12 cellular contexts compared by ENCODE assay signal in the genomic region with DNA sequence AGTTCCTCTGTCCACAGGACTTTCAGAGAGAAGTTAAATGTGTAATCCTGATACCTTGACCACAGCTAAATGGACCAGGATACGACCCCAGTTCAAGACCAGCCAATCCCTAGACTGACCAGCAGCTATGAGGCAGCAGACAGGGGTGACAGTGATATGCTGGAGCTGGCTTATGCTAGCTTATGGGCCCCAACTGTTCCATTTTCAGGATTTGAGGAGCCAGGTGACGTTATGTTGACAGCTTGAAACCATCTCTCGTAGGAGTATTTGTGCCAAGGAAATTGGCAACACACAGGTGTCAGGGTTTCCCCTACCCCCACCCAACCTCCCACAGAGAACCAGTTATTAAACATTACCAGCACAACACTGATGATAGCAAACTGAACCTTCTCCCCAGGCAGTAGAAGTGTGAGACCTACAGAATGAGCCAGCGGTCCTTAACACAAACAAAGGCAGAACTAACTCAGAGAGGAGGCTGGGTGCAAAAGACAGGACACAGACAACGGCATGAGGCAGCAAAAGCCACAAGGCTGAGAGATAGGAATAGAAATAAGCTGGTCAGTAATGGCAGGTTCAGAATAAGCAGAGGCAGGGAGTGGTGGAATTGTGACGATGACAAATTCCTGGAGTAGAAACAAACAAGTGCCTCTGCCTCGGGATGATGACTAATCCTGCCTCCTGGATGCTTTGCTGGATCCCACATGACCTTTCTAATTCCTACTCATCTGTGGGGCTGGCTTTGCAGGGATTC.
DNase-seq lines count a peak whose midpoint lies in the region; ATAC-seq and TF ChIP-seq lines count a peak whose summit lies in the region.
"Had no signal": no experiment of that assay in that cellular context is flagged by ENCODE, and none has a peak within 500 bp of the region (broad histone marks: within the 10 kb centered on the region; RNA-seq: fewer than 3 reads in every experiment).

No MANE protein-coding gene starts in this region.

- H3K27ac ChIP-seq in mammary epithelial cell (ENCODE audit: insufficient read depth, low read depth, low read length): no peak overlapping the region

- CTCF ChIA-PET in mammary epithelial cell (lab: Charles Lee; ENCODE audit: low non-redundant PET): no interaction called here
- CTCF ChIA-PET in activated CD8-positive, alpha-beta T cell treated with anti-CD3 and anti-CD28 coated beads for 36 hours (lab: Charles Lee): no interaction called here

- no peaks in the 10 kb centered on the region for H3K27me3 ChIP-seq in mammary epithelial cell (ENCODE audit: insufficient read depth, low read length)

- no peaks in the 10 kb centered on the region for H3K36me3 Mint-ChIP-seq in activated CD8-positive, alpha-beta T cell treated with anti-CD3 and anti-CD28 coated beads for 36 hours (ENCODE audit: low read depth)
- no peaks in the 10 kb centered on the region for H3K36me3 Mint-ChIP-seq in activated T-helper 1 cell treated with anti-CD3 and anti-CD28 coated beads, Interleukin-12 subunit alpha, Interleukin-12 subunit beta, Interleukin-2, Interleukin-4 antibody, amounts not matched to agents 30 ng/mL and 10 ng/mL and 1 ng/mL, durations not matched to agents 14 hours and 24 hours and 36 hours (ENCODE audit: low read depth)
- H3K36me3 Mint-ChIP-seq: CD4-positive, CD25-positive, alpha-beta regulatory T cell had no signal

- in situ Hi-C loops in mammary epithelial cell (cut with MboI; ENCODE audit: low sequenced_read_pairs in 2 of 2): no loop called here

- 45% methylated on average over 7 of the region's 7 CpGs for WGBS in mammary epithelial cell (ENCODE audit: low coverage, missing lambda C conversion rate)

- no peak overlapping the region for H3K4me3 ChIP-seq in mammary epithelial cell (replicated peaks in 1 of 3; ENCODE audit: insufficient read depth in 1 of 3, low read depth in 2 of 3, low read length in 3 of 3)
- H3K4me3 ChIP-seq: HAP-1 had no signal

- BruUV-seq in mammary epithelial cell (replicated peaks; lab: Mats Ljungman, UMichigan): no TSS peak

- H3K4me1 Mint-ChIP-seq in activated CD8-positive, alpha-beta T cell treated with anti-CD3 and anti-CD28 coated beads for 36 hours (ENCODE audit: low read depth): no peaks in the 10 kb centered on the region
- H3K4me1 Mint-ChIP-seq in activated T-helper 1 cell treated with anti-CD3 and anti-CD28 coated beads, Interleukin-12 subunit alpha, Interleukin-12 subunit beta, Interleukin-2, Interleukin-4 antibody, amounts not matched to agents 30 ng/mL and 10 ng/mL and 1 ng/mL, durations not matched to agents 14 hours and 24 hours and 36 hours (ENCODE audit: low read depth): no peaks in the 10 kb centered on the region
- H3K4me1 Mint-ChIP-seq: CD4-positive, CD25-positive, alpha-beta regulatory T cell had no signal

- peak overlapping the region; percentile 12 for H3K4me2 ChIP-seq in mammary epithelial cell (ENCODE audit: insufficient read depth, low read depth, low read length)

- H2AFZ ChIP-seq in mammary epithelial cell (ENCODE audit: low read depth, low read length): no peak overlapping the region

- TF ChIP-seq CTCF in mammary epithelial cell (conservative IDR thresholded peaks at IDR 0.05 in 1 of 2, IDR thresholded peaks at IDR 0.05 in 1 of 2; ENCODE audit: extremely low read depth in 1 of 2, insufficient read depth in 1 of 2, low read depth in 1 of 2, low read length in 2 of 2): no peak
- no peak for TF ChIP-seq CTCF in activated CD8-positive, alpha-beta T cell treated with anti-CD3 and anti-CD28 coated beads for 36 hours (IDR thresholded peaks at IDR 0.05)

- no peaks in the 10 kb centered on the region for H3K9me3 Mint-ChIP-seq in activated CD8-positive, alpha-beta T cell treated with anti-CD3 and anti-CD28 coated beads for 36 hours
- no peaks in the 10 kb centered on the region for H3K9me3 Mint-ChIP-seq in activated T-helper 1 cell treated with anti-CD3 and anti-CD28 coated beads, Interleukin-12 subunit alpha, Interleukin-12 subunit beta, Interleukin-2, Interleukin-4 antibody, amounts not matched to agents 30 ng/mL and 10 ng/mL and 1 ng/mL, durations not matched to agents 14 hours and 24 hours and 36 hours

- H3K9ac ChIP-seq in mammary epithelial cell (ENCODE audit: insufficient read depth, low read length): no peak overlapping the region

- dilution Hi-C loops in mammary epithelial cell (cut with HindIII; ENCODE audit: low sequenced_read_pairs): no loop called here

- no peak overlapping the region for H3K4me3 Mint-ChIP-seq in activated CD8-positive, alpha-beta T cell treated with anti-CD3 and anti-CD28 coated beads for 36 hours
- no peak overlapping the region for H3K4me3 Mint-ChIP-seq in activated T-helper 1 cell treated with anti-CD3 and anti-CD28 coated beads, Interleukin-12 subunit alpha, Interleukin-12 subunit beta, Interleukin-2, Interleukin-4 antibody, amounts not matched to agents 30 ng/mL and 10 ng/mL and 1 ng/mL, durations not matched to agents 14 hours and 24 hours and 36 hours
- H3K4me3 Mint-ChIP-seq: CD4-positive, CD25-positive, alpha-beta regulatory T cell had no signal

- DNase-seq in AG20443 (ENCODE audit: low spot score) (peak; percentile 70), mammary epithelial cell (peak; percentile 63), left colon (no peak), NCI-H345 treated with DMSO at 0.1 percent for 48 hours (lab: John Stamatoyannopoulos, UW; ENCODE audit: unreplicated experiment) (no peak), NCI-H1694 treated with DMSO at 0.1 percent for 48 hours (lab: John Stamatoyannopoulos, UW) (no peak)
- DNase-seq in activated CD8-positive, alpha-beta T cell treated with anti-CD3 and anti-CD28 coated beads for 36 hours: no peak
- no peak for DNase-seq in activated T-helper 1 cell treated with anti-CD3 and anti-CD28 coated beads, Interleukin-12 subunit alpha, Interleukin-12 subunit beta, Interleukin-2, Interleukin-4 antibody, amounts not matched to agents 30 ng/mL and 10 ng/mL and 1 ng/mL, durations not matched to agents 14 hours and 24 hours and 36 hours (ENCODE audit: low spot score)
- DNase-seq: activated T-cell treated with anti-CD3 and anti-CD28 coated beads for 4 hours; CD4-positive, CD25-positive, alpha-beta regulatory T cell; NCI-H446 treated with DMSO at 0.1 percent for 48 hours had no signal

- no peaks in the 10 kb centered on the region for H3K9me3 ChIP-seq in mammary epithelial cell (replicated peaks; ENCODE audit: insufficient read depth, low read length)
- H3K9me3 ChIP-seq: HAP-1 had no signal

- peaks cover 11% of the 10 kb centered on the region for H3K4me1 ChIP-seq in mammary epithelial cell (ENCODE audit: insufficient read depth, low read length)
- H3K4me1 ChIP-seq: HAP-1 had no signal

- no peaks in the 10 kb centered on the region for H4K20me1 ChIP-seq in mammary epithelial cell (ENCODE audit: insufficient read depth, low read length)

- H3K27me3 Mint-ChIP-seq in activated CD8-positive, alpha-beta T cell treated with anti-CD3 and anti-CD28 coated beads for 36 hours: peaks cover 11% of the 10 kb centered on the region
- H3K27me3 Mint-ChIP-seq in activated T-helper 1 cell treated with anti-CD3 and anti-CD28 coated beads, Interleukin-12 subunit alpha, Interleukin-12 subunit beta, Interleukin-2, Interleukin-4 antibody, amounts not matched to agents 30 ng/mL and 10 ng/mL and 1 ng/mL, durations not matched to agents 14 hours and 24 hours and 36 hours (ENCODE audit: insufficient read depth): peaks cover 1% of the 10 kb centered on the region

- H3K36me3 ChIP-seq in mammary epithelial cell (ENCODE audit: insufficient read depth, low read length): no peaks in the 10 kb centered on the region
- H3K36me3 ChIP-seq: HAP-1 had no signal

- H3K27ac Mint-ChIP-seq in activated CD8-positive, alpha-beta T cell treated with anti-CD3 and anti-CD28 coated beads for 36 hours: no peak overlapping the region
- H3K27ac Mint-ChIP-seq in activated T-helper 1 cell treated with anti-CD3 and anti-CD28 coated beads, Interleukin-12 subunit alpha, Interleukin-12 subunit beta, Interleukin-2, Interleukin-4 antibody, amounts not matched to agents 30 ng/mL and 10 ng/mL and 1 ng/mL, durations not matched to agents 14 hours and 24 hours and 36 hours: no peak overlapping the region
- H3K27ac Mint-ChIP-seq: CD4-positive, CD25-positive, alpha-beta regulatory T cell had no signal

- no peaks in the 10 kb centered on the region for H3K79me2 ChIP-seq in mammary epithelial cell (ENCODE audit: insufficient read depth, low read length)

- ATAC-seq in HG03378 (IDR thresholded peaks at IDR 0.05; ENCODE audit: unreplicated experiment): peak; percentile 47
- ATAC-seq in left colon: peak; percentile 27
- ATAC-seq in activated CD8-positive, alpha-beta T cell treated with anti-CD3 and anti-CD28 coated beads for 36 hours: no peak

- intact Hi-C loops in mammary epithelial cell (cut with micrococcal nuclease): no loop called here
- intact Hi-C loops in left colon (cut with DNase I, micrococcal nuclease): no loop called here
- intact Hi-C loops in activated CD8-positive, alpha-beta T cell treated with anti-CD3 and anti-CD28 coated beads for 36 hours (cut with micrococcal nuclease): no loop called here
- intact Hi-C loops in activated T-helper 1 cell treated with anti-CD3 and anti-CD28 coated beads, Interleukin-12 subunit alpha, Interleukin-12 subunit beta, Interleukin-2, Interleukin-4 antibody, amounts not matched to agents 30 ng/mL and 10 ng/mL and 1 ng/mL, durations not matched to agents 14 hours and 24 hours and 36 hours (cut with micrococcal nuclease): no loop called here

- POLR2A ChIA-PET in activated CD8-positive, alpha-beta T cell treated with anti-CD3 and anti-CD28 coated beads for 36 hours (lab: Charles Lee): interaction anchor here (0.6 kb wide), 1 partner anchor 544 kb away, joined by 4 read pairs; no protein-coding TSS in a partner anchor

Comparison
In these comparisons a context has a peak if more than half of its experiments do, and no peak if none do; other contexts are left out.
1. DNase-seq: peak in AG20443 (single experiment) and mammary epithelial cell (single experiment); none in left colon (0 of 2), activated CD8-positive, alpha-beta T cell treated with anti-CD3 and anti-CD28 coated beads for 36 hours (single experiment), NCI-H345 treated with DMSO at 0.1 percent for 48 hours (single experiment), NCI-H1694 treated with DMSO at 0.1 percent for 48 hours (single experiment) and activated T-helper 1 cell treated with anti-CD3 and anti-CD28 coated beads, Interleukin-12 subunit alpha, Interleukin-12 subunit beta, Interleukin-2, Interleukin-4 antibody, amounts not matched to agents 30 ng/mL and 10 ng/mL and 1 ng/mL, durations not matched to agents 14 hours and 24 hours and 36 hours (single experiment).